ENCODE assay signal across 11 cellular contexts in genomic region chr2:100919316-100919715, GRCh38.
DNase-seq lines count a peak whose midpoint lies in the region; ATAC-seq, FAIRE-seq and TF ChIP-seq lines count a peak whose summit lies in the region.
"Had no signal": no experiment of that assay in that cellular context is flagged by ENCODE, and none has a peak within 500 bp of the region (broad histone marks: within the 10 kb centered on the region; RNA-seq: fewer than 3 reads in every experiment).

No MANE protein-coding gene starts in this region.

- no peak overlapping the region for H3K4me2 ChIP-seq in GM12878 (ENCODE audit: control insufficient read depth, insufficient read depth)

- TF ChIP-seq CTCF in GM12878 (IDR thresholded peaks at IDR 0.05 in 2 of 3, conservative IDR thresholded peaks at IDR 0.05 in 1 of 3; ENCODE audit: control insufficient read depth in 2 of 3, extremely low read depth in 1 of 3, insufficient read depth in 1 of 3, low read depth in 3 of 3, low read length in 3 of 3) (peak; percentile 16 to 66 (median 45); a peak in 5 of 6 replicates), retinal pigment epithelial cell (conservative IDR thresholded peaks at IDR 0.05; ENCODE audit: low read depth, low read length) (peak; percentile 61)

- no peak for TF ChIP-seq RAD21 in GM12878 (IDR thresholded peaks at IDR 0.05; ENCODE audit: insufficient read depth, low read depth, low read length)

- H3K79me2 ChIP-seq in GM12878 (ENCODE audit: control insufficient read depth, insufficient read depth, low read length) = no peaks in the 10 kb centered on the region

- in situ Hi-C loops in GM12878 (cut with MboI) = no loop called here

- no peaks in the 10 kb centered on the region for H3K4me1 ChIP-seq in GM12878 (ENCODE audit: control insufficient read depth, insufficient read depth, low read length)
- H3K4me1 ChIP-seq: gastrocnemius medialis had no signal

- WGBS in GM12878 (ENCODE audit: insufficient coverage, insufficient replicate concordance, low lambda C conversion rate, missing lambda C conversion rate) = 66% methylated on average over 16 of the region's 16 CpGs

- peaks cover 1% of the 10 kb centered on the region for H3K4me1 Mint-ChIP-seq in activated naive CD4-positive, alpha-beta T cell treated with anti-CD3 and anti-CD28 coated beads for 36 hours (ENCODE audit: low read depth)

- no peak overlapping the region for H3K27ac Mint-ChIP-seq in activated naive CD4-positive, alpha-beta T cell treated with anti-CD3 and anti-CD28 coated beads for 36 hours

- TF ChIP-seq POLR2A in GM12878 (IDR thresholded peaks at IDR 0.05; ENCODE audit: low read depth, low read length) = no peak

- RAD21 ChIA-PET in GM12878 (lab: Charles Lee; ENCODE audit: unreplicated experiment) = no interaction called here

- POLR2A ChIA-PET in GM12878 (lab: Charles Lee) = no interaction called here

- H3K4me3 ChIP-seq in GM12878 (no peak overlapping the region), retinal pigment epithelial cell (ENCODE audit: low read length) (no peak overlapping the region)
- H3K4me3 ChIP-seq: gastrocnemius medialis had no signal

- peak; percentile 50 for ATAC-seq in HG03159 (IDR thresholded peaks at IDR 0.05; ENCODE audit: unreplicated experiment)
- ATAC-seq in GM12878 = peak; percentile 57
- ATAC-seq in HG03135 (IDR thresholded peaks at IDR 0.05; ENCODE audit: unreplicated experiment) = no peak
- ATAC-seq in GM21423 (IDR thresholded peaks at IDR 0.05; ENCODE audit: unreplicated experiment) = no peak
- ATAC-seq: gastrocnemius medialis had no signal

- BruUV-seq in GM12878 (replicated peaks; lab: Mats Ljungman, UMichigan) = no TSS peak

- no peak overlapping the region for H3K9ac ChIP-seq in GM12878 (ENCODE audit: control insufficient read depth, insufficient read depth, low read length)

- TF ChIP-seq EP300 in GM12878 (IDR thresholded peaks at IDR 0.05; ENCODE audit: borderline replicate concordance in 1 of 2, control insufficient read depth in 1 of 2, low read depth in 2 of 2, low read length in 2 of 2) = no peak

- H3K36me3 ChIP-seq in GM12878 (ENCODE audit: control insufficient read depth in 2 of 2, insufficient read depth in 2 of 2, low read length in 1 of 2) = no peaks in the 10 kb centered on the region
- H3K36me3 ChIP-seq: gastrocnemius medialis had no signal

- intact Hi-C loops in activated naive CD4-positive, alpha-beta T cell treated with anti-CD3 and anti-CD28 coated beads for 36 hours (cut with micrococcal nuclease) = no loop called here
- intact Hi-C loops in GM12878 (cut with micrococcal nuclease; ENCODE audit: unreplicated experiment) = loop anchor here (2.0 kb wide), 1 partner anchor 65 kb away; no protein-coding TSS in a partner anchor

- peak; percentile 32 for DNase-seq in activated naive CD4-positive, alpha-beta T cell treated with anti-CD3 and anti-CD28 coated beads for 36 hours
- DNase-seq in activated naive CD4-positive, alpha-beta T cell (lab: John Stamatoyannopoulos, UW) = no peak
- DNase-seq in GM12878 (ENCODE audit: low read depth, low spot score) = no peak
- DNase-seq in retinal pigment epithelial cell (ENCODE audit: low read depth) = no peak
- no peak for DNase-seq in cerebellum (ENCODE audit: low spot score)
- DNase-seq: COR-L47, gastrocnemius medialis, NCI-H187 treated with DMSO at 0.1 percent for 48 hours had no signal

- H3K9me3 ChIP-seq in GM12878 (replicated peaks; ENCODE audit: control insufficient read depth, insufficient read depth, low read length) = no peaks in the 10 kb centered on the region
- H3K9me3 ChIP-seq: gastrocnemius medialis had no signal

- no peaks in the 10 kb centered on the region; a peak in 2 of 4 replicates for H3K27me3 ChIP-seq in GM12878 (replicated peaks in 1 of 2; ENCODE audit: control insufficient read depth in 2 of 2, insufficient read depth in 2 of 2, low read length in 1 of 2)
- H3K27me3 ChIP-seq: gastrocnemius medialis had no signal

- CTCF ChIA-PET in activated naive CD4-positive, alpha-beta T cell treated with anti-CD3 and anti-CD28 coated beads for 36 hours (lab: Charles Lee) = interaction anchor here (0.7 to 1.8 kb wide), 5 partner anchors 24 to 238 kb away, joined by 3 to 6 read pairs (median 4); no protein-coding TSS in a partner anchor
- CTCF ChIA-PET in GM12878 (lab: Yijun Ruan, JAX) = interaction anchor here (0.6 kb wide), 1 partner anchor 106 kb away, joined by 3 read pairs; no protein-coding TSS in a partner anchor

- FAIRE-seq in GM12878 (lab: Jason Lieb, UNC) = no peak

- peaks cover 5% of the 10 kb centered on the region for H3K9me3 Mint-ChIP-seq in activated naive CD4-positive, alpha-beta T cell treated with anti-CD3 and anti-CD28 coated beads for 36 hours

- H4K20me1 ChIP-seq in GM12878 (ENCODE audit: control insufficient read depth, insufficient read depth) = no peaks in the 10 kb centered on the region

- H3K36me3 Mint-ChIP-seq in activated naive CD4-positive, alpha-beta T cell treated with anti-CD3 and anti-CD28 coated beads for 36 hours (ENCODE audit: low read depth) = no peaks in the 10 kb centered on the region

- SMC1A ChIA-PET in GM12878 (lab: Charles Lee; ENCODE audit: uncharacterized antibody, unreplicated experiment) = no interaction called here

- H3K27ac ChIP-seq in GM12878 (ENCODE audit: control insufficient read depth, insufficient read depth) = no peak overlapping the region
- H3K27ac ChIP-seq: gastrocnemius medialis had no signal

- no peak overlapping the region for H3K4me3 Mint-ChIP-seq in activated naive CD4-positive, alpha-beta T cell treated with anti-CD3 and anti-CD28 coated beads for 36 hours

- no peaks in the 10 kb centered on the region for H3K27me3 Mint-ChIP-seq in activated naive CD4-positive, alpha-beta T cell treated with anti-CD3 and anti-CD28 coated beads for 36 hours (ENCODE audit: low read depth)

- H2AFZ ChIP-seq in GM12878 (ENCODE audit: control insufficient read depth, low read depth, low read length) = no peak overlapping the region

TF ChIP-seq in GM12878, 131 proteins besides CTCF, POLR2A, EP300 and RAD21:
- TF ChIP-seq NBN (IDR thresholded peaks at IDR 0.05) = no peak
- TF ChIP-seq SPI1 (IDR thresholded peaks at IDR 0.05; ENCODE audit: borderline replicate concordance, insufficient read depth, low read depth, low read length) = peak; percentile 10; the same call in 1 of the 2 replicates
- no peak for TF ChIP-seq KDM1A (IDR thresholded peaks at IDR 0.05; ENCODE audit: borderline replicate concordance)
- TF ChIP-seq SMC3 (IDR thresholded peaks at IDR 0.05; ENCODE audit: borderline replicate concordance, low read length) = no peak
- no peak for TF ChIP-seq KLF5 (IDR thresholded peaks at IDR 0.05; ENCODE audit: partially characterized antibody)
- TF ChIP-seq PAX5 (IDR thresholded peaks at IDR 0.05; ENCODE audit: borderline replicate concordance, low read depth, low read length) = no peak

Comparison
In these comparisons a context has a peak if more than half of its experiments do, and no peak if none do; other contexts are left out.
1. ATAC-seq: peak in HG03159 (single experiment) and GM12878 (single experiment); none in HG03135 (single experiment) and GM21423 (single experiment).